In the genomic region with DNA sequence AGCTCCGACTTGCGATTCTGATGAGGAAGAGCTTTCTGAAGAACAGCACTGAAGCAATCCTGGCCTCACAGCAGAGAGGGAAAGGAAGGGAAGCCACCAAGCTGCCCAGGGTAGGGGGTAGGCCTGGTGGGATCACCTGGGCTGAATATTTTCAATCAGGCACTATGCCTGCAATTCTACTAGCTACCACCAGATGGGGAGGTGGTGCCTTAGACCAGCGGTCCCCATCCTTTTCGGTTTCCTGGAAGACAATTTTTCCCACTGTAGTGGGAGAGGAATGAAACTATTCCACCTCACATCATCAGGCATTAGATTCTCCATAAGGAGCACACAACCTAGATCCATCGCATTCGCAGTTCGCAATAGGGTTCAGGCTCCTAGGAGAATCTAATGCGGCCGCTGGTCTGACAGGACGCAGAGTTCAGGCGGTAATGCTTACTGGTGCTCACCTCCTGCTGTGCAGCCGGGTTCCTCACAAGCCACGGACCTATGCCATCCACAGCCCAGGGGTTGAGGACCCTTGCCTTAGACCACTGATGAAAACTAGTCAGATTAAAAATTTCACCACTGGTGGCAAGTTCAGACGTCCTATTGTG, we compare ENCODE assay signal across 10 cellular contexts. TPM values are rescaled to one million over a fixed set of nuclear protein-coding genes. Genes with fewer than 3 reads are reported as not detected.
A peak's percentile ranks its signal among the peaks of the same experiment; 100 is the strongest.
DNase-seq lines count a peak whose midpoint lies in the region; ATAC-seq, FAIRE-seq and TF ChIP-seq lines count a peak whose summit lies in the region.
"Had no signal": no experiment of that assay in that cellular context is flagged by ENCODE, and none has a peak within 500 bp of the region (broad histone marks: within the 10 kb centered on the region; RNA-seq: fewer than 3 reads in every experiment).

No MANE protein-coding gene starts in this region.

- WGBS in HepG2 (ENCODE audit: low lambda C conversion rate) = 82% methylated on average over 12 of the region's 14 CpGs

- no peaks in the 10 kb centered on the region for H3K79me2 ChIP-seq in HepG2 (ENCODE audit: insufficient read depth, low read length)

- H3K27me3 ChIP-seq in BE2C = no peaks in the 10 kb centered on the region
- H3K27me3 ChIP-seq in HepG2 (ENCODE audit: control insufficient read depth in 1 of 2, insufficient read depth in 2 of 2, low read length in 2 of 2) = peaks cover under 1 to 9% of the 10 kb centered on the region in 2 experiments; a peak in 3 of 5 replicates

- H3K9ac ChIP-seq in HepG2 (ENCODE audit: insufficient read depth, low read depth, low read length) = no peak overlapping the region

- POLR2A ChIA-PET in HepG2 (lab: Yijun Ruan, JAX) = interaction anchor here (0.6 to 1.5 kb wide), 2 partner anchors 26 to 34 kb away, joined by 3 to 5 read pairs; no protein-coding TSS in a partner anchor

- H3K4me2 ChIP-seq in HepG2 (ENCODE audit: low read depth, low read length) = no peak overlapping the region

- TF ChIP-seq POLR2A in HepG2 (IDR thresholded peaks at IDR 0.05; ENCODE audit: insufficient read depth in 1 of 2, low read depth in 2 of 2, low read length in 2 of 2) = no peak

- TF ChIP-seq CTCF in BE2C (IDR thresholded peaks at IDR 0.05; ENCODE audit: low read depth, low read length) (peak; percentile 82), GM13977 (IDR thresholded peaks at IDR 0.05; ENCODE audit: extremely low read depth, insufficient read depth, missing control alignments) (peak; percentile 60), VCaP (conservative IDR thresholded peaks at IDR 0.05) (peak; percentile 55), HepG2 (CRISPR knock-in tag; IDR thresholded peaks at IDR 0.05) (peak; percentile 79)

- H2AFZ ChIP-seq in HepG2 (ENCODE audit: low read length) = no peak overlapping the region

- TF ChIP-seq EP300 in HepG2 (IDR thresholded peaks at IDR 0.05; ENCODE audit: low read depth in 2 of 2, low read length in 2 of 2) (no peak), HepG2 (CRISPR knock-in tag; IDR thresholded peaks at IDR 0.05; ENCODE audit: borderline replicate concordance) (no peak)

- H3K4me1 ChIP-seq in BE2C = no peaks in the 10 kb centered on the region
- H3K4me1 ChIP-seq in HepG2 (ENCODE audit: insufficient read depth, low read length) = peaks cover 50% of the 10 kb centered on the region

- H3K36me3 ChIP-seq in BE2C (peaks cover 2% of the 10 kb centered on the region; the same call in 1 of the 2 replicates), HepG2 (replicated peaks in 1 of 2; ENCODE audit: control insufficient read depth in 1 of 2, insufficient read depth in 2 of 2, low read length in 2 of 2) (no peaks in the 10 kb centered on the region)

- no peaks in the 10 kb centered on the region for H4K20me1 ChIP-seq in HepG2 (ENCODE audit: insufficient read depth, low read length)

- in situ Hi-C loops in GM13977 (cut with MboI; ENCODE audit: low pct_unique_long_range_greater_than_20kb, low sequenced_read_pairs, unreplicated experiment) = no loop called here
- in situ Hi-C loops in HepG2 (cut with HindIII; ENCODE audit: extremely low pct_ligation_motif_present, low pct_unique_long_range_greater_than_20kb) = no loop called here

- no peak for TF ChIP-seq RAD21 in HepG2 (CRISPR knock-in tag; IDR thresholded peaks at IDR 0.05)

- H3K27ac ChIP-seq in VCaP (no peak overlapping the region), HepG2 (ENCODE audit: extremely low read length, insufficient read depth, low read length) (no peak overlapping the region)

- ATAC-seq in HepG2 (no peak), HG03039 (IDR thresholded peaks at IDR 0.05; ENCODE audit: unreplicated experiment) (no peak)

- H3K4me3 ChIP-seq in BE2C (ENCODE audit: low read depth, low read length) (no peak overlapping the region), HepG2 (replicated peaks in 1 of 3; ENCODE audit: insufficient read depth in 1 of 3, low read depth in 2 of 3, low read length in 3 of 3) (no peak overlapping the region)

- DNase-seq in BE2C = no peak
- DNase-seq in GM13977 (ENCODE audit: low spot score) = peak; percentile 54
- DNase-seq in HepG2 (ENCODE audit: low spot score) = no peak
- no peak for DNase-seq in T1000 (lab: John Stamatoyannopoulos, UW)
- no peak for DNase-seq in NCI-H2196 treated with DMSO at 0.1 percent for 48 hours (lab: John Stamatoyannopoulos, UW; ENCODE audit: unreplicated experiment)
- DNase-seq in NCI-H1436 (lab: John Stamatoyannopoulos, UW) = no peak
- DNase-seq: activated CD8-positive, alpha-beta memory T cell treated with anti-CD3 and anti-CD28 coated beads, Interleukin-2, amount 50 U/mL, for 48 hours; NCI-H1105 treated with DMSO at 0.1 percent for 48 hours had no signal

- CTCF ChIA-PET in HepG2 (lab: Yijun Ruan, JAX; ENCODE audit: low intra/inter-chr PET ratio, low total read pairs) = interaction anchor here (1.1 to 1.2 kb wide), 2 partner anchors 8 to 161 kb away, joined by 4 to 5 read pairs; no protein-coding TSS in a partner anchor

- intact Hi-C loops in HepG2 (cut with micrococcal nuclease; ENCODE audit: unreplicated experiment) = loop anchor here (2.0 to 5.0 kb wide), 2 partner anchors 53 to 161 kb away; no protein-coding TSS in a partner anchor

- H3K9me3 ChIP-seq in BE2C = peaks cover 8% of the 10 kb centered on the region
- no peaks in the 10 kb centered on the region for H3K9me3 ChIP-seq in HepG2 (ENCODE audit: low read length)

- BruUV-seq in HepG2 (replicated peaks; lab: Mats Ljungman, UMichigan) = no TSS peak

- FAIRE-seq in HepG2 (lab: Jason Lieb, UNC) = peak; percentile 81

TF ChIP-seq in HepG2, 621 proteins besides CTCF, POLR2A, EP300 and RAD21 (continues in another document):
- TF ChIP-seq, protein P1, sequence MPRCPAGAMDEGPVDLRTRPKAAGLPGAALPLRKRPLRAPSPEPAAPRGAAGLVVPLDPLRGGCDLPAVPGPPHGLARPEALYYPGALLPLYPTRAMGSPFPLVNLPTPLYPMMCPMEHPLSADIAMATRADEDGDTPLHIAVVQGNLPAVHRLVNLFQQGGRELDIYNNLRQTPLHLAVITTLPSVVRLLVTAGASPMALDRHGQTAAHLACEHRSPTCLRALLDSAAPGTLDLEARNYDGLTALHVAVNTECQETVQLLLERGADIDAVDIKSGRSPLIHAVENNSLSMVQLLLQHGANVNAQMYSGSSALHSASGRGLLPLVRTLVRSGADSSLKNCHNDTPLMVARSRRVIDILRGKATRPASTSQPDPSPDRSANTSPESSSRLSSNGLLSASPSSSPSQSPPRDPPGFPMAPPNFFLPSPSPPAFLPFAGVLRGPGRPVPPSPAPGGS (CRISPR knock-in tag; IDR thresholded peaks at IDR 0.05) = no peak
- TF ChIP-seq SRSF9 (IDR thresholded peaks at IDR 0.05; ENCODE audit: borderline replicate concordance, insufficient read depth, low read depth, low read length, poor library complexity, severe bottlenecking) = no peak

RNA-seq across cellular contexts. Expression of a gene that starts 2.7 kb away (rescaled TPM):
- 7.2 TPM for polyA plus RNA-seq in BE2C (2012; ENCODE audit: insufficient read depth, insufficient read length, low read depth)
- total RNA-seq in HepG2 (2016; rRNA removed; fragmentation: Illumina TruSeq; extraction: Trizol) = 37.5 and 38.6 TPM in 2 replicates
- 7.5 and 7.6 TPM in 2 replicates for total RNA-seq in HepG2 (2016; cell fraction: cytosol; rRNA removed; fragmentation: Illumina TruSeq; extraction: Trizol; ENCODE audit: low read depth)
- 31.9 and 38.9 TPM in 2 replicates for total RNA-seq in HepG2 (2016; cell fraction: insoluble cytoplasmic fraction; rRNA removed; fragmentation: Illumina TruSeq; extraction: Trizol)
- 28.7 and 30.2 TPM in 2 replicates for total RNA-seq in HepG2 (2016; cell fraction: membrane; rRNA removed; fragmentation: Illumina TruSeq; extraction: Trizol)
- 21.0 and 21.2 TPM in 2 replicates for total RNA-seq in HepG2 (2016; cell fraction: nucleus; rRNA removed; fragmentation: Illumina TruSeq; extraction: Trizol)
- 31.1 and 37.0 TPM in 2 replicates for polyA plus RNA-seq in HepG2 (2011; rRNA removed)
- polyA plus RNA-seq in HepG2 (2011; cell fraction: cytosol; rRNA removed) = 40.7 and 41.5 TPM in 2 replicates
- 39.1 and 48.3 TPM in 2 replicates for polyA plus RNA-seq in HepG2 (2011; cell fraction: nucleus; rRNA removed)
- 20.8 and 26.7 TPM in 2 replicates for polyA plus RNA-seq in HepG2 (2012)
- 6.9 and 8.4 TPM in 2 replicates for polyA plus RNA-seq in HepG2 (2016; cell fraction: cytosol; fragmentation: Illumina TruSeq; extraction: Trizol; ENCODE audit: low read depth)
- polyA plus RNA-seq in HepG2 (2016; cell fraction: insoluble cytoplasmic fraction; fragmentation: Illumina TruSeq; extraction: Trizol; ENCODE audit: low read depth) = 39.8 and 43.5 TPM in 2 replicates
- 24.8 and 26.5 TPM in 2 replicates for polyA plus RNA-seq in HepG2 (2016; cell fraction: membrane; fragmentation: Illumina TruSeq; extraction: Trizol; ENCODE audit: low read depth)
- polyA plus RNA-seq in HepG2 (2016; cell fraction: nucleus; fragmentation: Illumina TruSeq; extraction: Trizol; ENCODE audit: insufficient read depth, low read depth) = 43.4 and 44.0 TPM in 2 replicates
- polyA minus RNA-seq in HepG2 (2011; rRNA and poly(A)+ RNA removed; ENCODE audit: low replicate concordance) = 8.9 and 35.0 TPM in 2 replicates
- 14.2 and 15.2 TPM in 2 replicates for polyA minus RNA-seq in HepG2 (2011; cell fraction: cytosol; rRNA and poly(A)+ RNA removed)
- polyA minus RNA-seq in HepG2 (2011; cell fraction: nucleus; rRNA and poly(A)+ RNA removed) = 8.6 and 11.4 TPM in 2 replicates

RNA-seq across cellular contexts. Expression of a gene that starts 24.3 kb away (rescaled TPM):
- 20.9 TPM for polyA plus RNA-seq in BE2C (2012; ENCODE audit: insufficient read depth, insufficient read length, low read depth)
- total RNA-seq in HepG2 (2016; rRNA removed; fragmentation: Illumina TruSeq; extraction: Trizol) = 22.0 and 38.0 TPM in 2 replicates
- 17.2 and 19.6 TPM in 2 replicates for total RNA-seq in HepG2 (2016; cell fraction: cytosol; rRNA removed; fragmentation: Illumina TruSeq; extraction: Trizol; ENCODE audit: low read depth)
- total RNA-seq in HepG2 (2016; cell fraction: insoluble cytoplasmic fraction; rRNA removed; fragmentation: Illumina TruSeq; extraction: Trizol) = 21.9 and 34.6 TPM in 2 replicates
- 61.0 and 70.2 TPM in 2 replicates for total RNA-seq in HepG2 (2016; cell fraction: membrane; rRNA removed; fragmentation: Illumina TruSeq; extraction: Trizol)
- total RNA-seq in HepG2 (2016; cell fraction: nucleus; rRNA removed; fragmentation: Illumina TruSeq; extraction: Trizol) = 16.9 and 19.6 TPM in 2 replicates
- polyA plus RNA-seq in HepG2 (2011; rRNA removed) = 15.2 and 16.9 TPM in 2 replicates
- polyA plus RNA-seq in HepG2 (2011; cell fraction: cytosol; rRNA removed) = 11.8 and 19.5 TPM in 2 replicates
- polyA plus RNA-seq in HepG2 (2011; cell fraction: nucleus; rRNA removed) = 6.5 and 9.6 TPM in 2 replicates
- 30.8 and 39.1 TPM in 2 replicates for polyA plus RNA-seq in HepG2 (2012)
- 64.7 and 66.1 TPM in 2 replicates for polyA plus RNA-seq in HepG2 (2016; cell fraction: cytosol; fragmentation: Illumina TruSeq; extraction: Trizol; ENCODE audit: low read depth)
- polyA plus RNA-seq in HepG2 (2016; cell fraction: insoluble cytoplasmic fraction; fragmentation: Illumina TruSeq; extraction: Trizol; ENCODE audit: low read depth) = 46.1 and 53.1 TPM in 2 replicates
- 111 and 131 TPM in 2 replicates for polyA plus RNA-seq in HepG2 (2016; cell fraction: membrane; fragmentation: Illumina TruSeq; extraction: Trizol; ENCODE audit: low read depth)
- 25.2 TPM in 2 replicates for polyA plus RNA-seq in HepG2 (2016; cell fraction: nucleus; fragmentation: Illumina TruSeq; extraction: Trizol; ENCODE audit: insufficient read depth, low read depth)
- polyA minus RNA-seq in HepG2 (2011; rRNA and poly(A)+ RNA removed; ENCODE audit: low replicate concordance) = 19.1 and 27.4 TPM in 2 replicates
- polyA minus RNA-seq in HepG2 (2011; cell fraction: cytosol; rRNA and poly(A)+ RNA removed) = 18.4 and 23.2 TPM in 2 replicates
- polyA minus RNA-seq in HepG2 (2011; cell fraction: nucleus; rRNA and poly(A)+ RNA removed) = 15.6 and 18.5 TPM in 2 replicates
